Comparison of ENCODE assay signal across 11 cellular contexts in genomic region chr21:39083377-39084008, GRCh38.
DNase-seq lines count a peak whose midpoint lies in the region; ATAC-seq and TF ChIP-seq lines count a peak whose summit lies in the region.
"Had no signal": no experiment of that assay in that cellular context is flagged by ENCODE, and none has a peak within 500 bp of the region (broad histone marks: within the 10 kb centered on the region; RNA-seq: fewer than 3 reads in every experiment).

No MANE protein-coding gene starts in this region.

- intact Hi-C loops in breast epithelium (cut with DNase I; ENCODE audit: low total_unique reads) = no loop called here
- intact Hi-C loops in left colon (cut with DNase I, micrococcal nuclease) = no loop called here
- intact Hi-C loops in left cardiac atrium (cut with DNase I) = no loop called here

- no peaks in the 10 kb centered on the region for H3K27me3 ChIP-seq in breast epithelium
- no peaks in the 10 kb centered on the region for H3K27me3 ChIP-seq in HAP-1 (ENCODE audit: low read depth)
- H3K27me3 ChIP-seq in effector memory CD4-positive, alpha-beta T cell (replicated peaks; ENCODE audit: control insufficient read depth, insufficient read depth, low read length, poor library complexity, severe bottlenecking) = peaks cover 4% of the 10 kb centered on the region

- DNase-seq in HCEC 1CT (peak; percentile 29), breast epithelium (ENCODE audit: low spot score in 2 of 2) (no peak), left colon (peak; percentile 72 to 75), renal cortical epithelial cell (ENCODE audit: low read depth) (peak; percentile 38), NCI-H128 (lab: John Stamatoyannopoulos, UW; ENCODE audit: unreplicated experiment) (no peak), left cardiac atrium (no peak), HAP-1 (ENCODE audit: low spot score in 2 of 2) (no peak)
- no peak for DNase-seq in effector memory CD4-positive, alpha-beta T cell
- DNase-seq: left ventricle myocardium inferior, NCI-H146 had no signal

- peak overlapping the region in 1 of 3 donors; percentile 26 for H3K4me3 ChIP-seq in breast epithelium
- H3K4me3 ChIP-seq in HAP-1 = no peak overlapping the region
- no peak overlapping the region for H3K4me3 ChIP-seq in effector memory CD4-positive, alpha-beta T cell (ENCODE audit: insufficient read depth, low read depth, low read length, poor library complexity, severe bottlenecking)
- H3K4me3 ChIP-seq: left ventricle myocardium inferior had no signal

- no peak for TF ChIP-seq CTCF in breast epithelium (IDR thresholded peaks at IDR 0.05)

- H3K36me3 ChIP-seq in breast epithelium (no peaks in the 10 kb centered on the region), HAP-1 (replicated peaks) (no peaks in the 10 kb centered on the region)
- H3K36me3 ChIP-seq in effector memory CD4-positive, alpha-beta T cell (ENCODE audit: control insufficient read depth, insufficient read depth, low read length) = no peaks in the 10 kb centered on the region
- H3K36me3 ChIP-seq: left ventricle myocardium inferior had no signal

- no peak for TF ChIP-seq POLR2A in breast epithelium (IDR thresholded peaks at IDR 0.05)

- H3K4me1 ChIP-seq in breast epithelium = no peaks in the 10 kb centered on the region
- no peaks in the 10 kb centered on the region for H3K4me1 ChIP-seq in HAP-1
- no peaks in the 10 kb centered on the region for H3K4me1 ChIP-seq in effector memory CD4-positive, alpha-beta T cell (ENCODE audit: control insufficient read depth, insufficient read depth, low read length, poor library complexity, severe bottlenecking)

- peak overlapping the region; percentile 21 to 61 for H3K27ac ChIP-seq in breast epithelium
- H3K27ac ChIP-seq in effector memory CD4-positive, alpha-beta T cell (ENCODE audit: insufficient read depth, low read length, poor library complexity, severe bottlenecking) = no peak overlapping the region
- H3K27ac ChIP-seq: left ventricle myocardium inferior had no signal

- ATAC-seq in left colon (peak; percentile 63), left cardiac atrium (no peak)
- ATAC-seq: Right ventricle myocardium inferior had no signal

- in situ Hi-C loops in HAP-1 (cut with MboI; ENCODE audit: low sequenced_read_pairs) = no loop called here

- no peaks in the 10 kb centered on the region for H3K9me3 ChIP-seq in breast epithelium
- no peaks in the 10 kb centered on the region for H3K9me3 ChIP-seq in HAP-1
- H3K9me3 ChIP-seq in effector memory CD4-positive, alpha-beta T cell (ENCODE audit: control insufficient read depth, low read length) = no peaks in the 10 kb centered on the region
- H3K9me3 ChIP-seq: left ventricle myocardium inferior had no signal

Comparison
In these comparisons a context has a peak if more than half of its experiments do, and no peak if none do; other contexts are left out.
1. DNase-seq: peak in HCEC 1CT (single experiment), left colon (2 of 2) and renal cortical epithelial cell (single experiment); none in breast epithelium (0 of 2), NCI-H128 (single experiment), left cardiac atrium (single experiment), HAP-1 (0 of 2) and effector memory CD4-positive, alpha-beta T cell (0 of 3).